2 cellular contexts compared by ENCODE assay signal in the genomic region with DNA sequence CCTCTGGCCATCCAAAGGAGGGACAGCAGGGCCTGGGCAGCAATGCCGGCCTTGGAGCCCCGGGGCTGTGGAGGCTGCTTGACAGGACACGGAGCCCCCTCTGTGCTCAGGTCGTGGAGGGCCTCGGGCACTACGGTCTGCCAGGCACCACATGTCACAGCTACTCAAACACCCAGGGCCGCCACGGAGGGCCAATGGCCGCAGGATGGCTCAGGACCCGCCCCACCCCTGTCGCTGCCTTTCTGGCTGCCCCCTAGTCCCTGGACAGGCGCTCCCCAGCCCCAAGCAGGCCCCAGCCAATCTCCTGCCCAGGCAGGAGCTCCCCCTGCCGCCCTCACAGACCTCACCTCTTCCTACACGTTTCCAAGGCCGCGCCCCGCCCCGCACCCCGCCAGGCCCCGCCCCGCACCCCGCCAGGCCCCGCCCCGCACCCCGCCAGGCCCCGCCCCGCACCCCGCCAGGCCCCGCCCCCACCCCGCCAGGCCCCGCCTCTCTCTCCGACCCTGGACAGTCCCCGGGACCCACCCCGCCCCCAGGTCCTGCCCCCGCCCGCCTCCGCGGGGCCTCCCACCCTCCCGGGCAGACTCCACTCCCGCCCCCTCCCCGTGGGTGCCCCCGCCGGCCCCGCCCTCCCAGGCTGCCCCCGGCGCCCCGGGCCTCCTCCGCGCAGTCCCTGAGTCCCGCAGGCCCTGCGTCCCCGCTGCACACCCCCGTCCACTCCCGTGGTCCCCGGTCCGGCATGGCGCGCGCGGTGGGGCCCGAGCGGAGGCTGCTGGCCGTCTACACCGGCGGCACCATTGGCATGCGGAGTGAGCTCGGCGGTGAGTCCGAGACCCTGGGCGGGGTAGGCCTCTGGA.
TF ChIP-seq lines count a peak whose summit lies in the region.

A gene (plus strand): TSS at position 669 of the 857 bp plus-strand sequence. CDS start 71 bp downstream, at position 740.

TF ChIP-seq in A549, 52 proteins besides CTCF, POLR2A, EP300 and RAD21 (continued from another document):
- TF ChIP-seq CBX2 (IDR thresholded peaks at IDR 0.05; ENCODE audit: borderline replicate concordance, low read depth), result no peak
TF ChIP-seq in A549: peak in this region for 0.

TF ChIP-seq in HCT116, 20 proteins besides CTCF, POLR2A, EP300 and RAD21:
- TF ChIP-seq, protein P1, sequence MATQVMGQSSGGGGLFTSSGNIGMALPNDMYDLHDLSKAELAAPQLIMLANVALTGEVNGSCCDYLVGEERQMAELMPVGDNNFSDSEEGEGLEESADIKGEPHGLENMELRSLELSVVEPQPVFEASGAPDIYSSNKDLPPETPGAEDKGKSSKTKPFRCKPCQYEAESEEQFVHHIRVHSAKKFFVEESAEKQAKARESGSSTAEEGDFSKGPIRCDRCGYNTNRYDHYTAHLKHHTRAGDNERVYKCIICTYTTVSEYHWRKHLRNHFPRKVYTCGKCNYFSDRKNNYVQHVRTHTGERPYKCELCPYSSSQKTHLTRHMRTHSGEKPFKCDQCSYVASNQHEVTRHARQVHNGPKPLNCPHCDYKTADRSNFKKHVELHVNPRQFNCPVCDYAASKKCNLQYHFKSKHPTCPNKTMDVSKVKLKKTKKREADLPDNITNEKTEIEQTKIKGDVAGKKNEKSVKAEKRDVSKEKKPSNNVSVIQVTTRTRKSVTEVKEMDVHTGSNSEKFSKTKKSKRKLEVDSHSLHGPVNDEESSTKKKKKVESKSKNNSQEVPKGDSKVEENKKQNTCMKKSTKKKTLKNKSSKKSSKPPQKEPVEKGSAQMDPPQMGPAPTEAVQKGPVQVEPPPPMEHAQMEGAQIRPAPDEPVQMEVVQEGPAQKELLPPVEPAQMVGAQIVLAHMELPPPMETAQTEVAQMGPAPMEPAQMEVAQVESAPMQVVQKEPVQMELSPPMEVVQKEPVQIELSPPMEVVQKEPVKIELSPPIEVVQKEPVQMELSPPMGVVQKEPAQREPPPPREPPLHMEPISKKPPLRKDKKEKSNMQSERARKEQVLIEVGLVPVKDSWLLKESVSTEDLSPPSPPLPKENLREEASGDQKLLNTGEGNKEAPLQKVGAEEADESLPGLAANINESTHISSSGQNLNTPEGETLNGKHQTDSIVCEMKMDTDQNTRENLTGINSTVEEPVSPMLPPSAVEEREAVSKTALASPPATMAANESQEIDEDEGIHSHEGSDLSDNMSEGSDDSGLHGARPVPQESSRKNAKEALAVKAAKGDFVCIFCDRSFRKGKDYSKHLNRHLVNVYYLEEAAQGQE (IDR thresholded peaks at IDR 0.05; ENCODE audit: low read depth), result no peak
- TF ChIP-seq ZNF274 (IDR thresholded peaks at IDR 0.05; ENCODE audit: low read depth, low read length) (no peak), JUND (IDR thresholded peaks at IDR 0.05) (no peak)
